1 cellular context compared by ENCODE assay signal in genomic region chr9:106708147-106708838, GRCh38.
TF ChIP-seq lines count a peak whose summit lies in the region.

No MANE protein-coding gene starts in this region.

TF ChIP-seq in IMR-90, 13 proteins besides CTCF, POLR2A, EP300 and RAD21 (continued from another document):
- no peak for TF ChIP-seq ELK1 (IDR thresholded peaks at IDR 0.05; ENCODE audit: borderline replicate concordance, low read depth, low read length)
